In genomic region chr19:17931532-17932191, GRCh38 we compare ENCODE assay signal across 8 cellular contexts. TPM values are rescaled to one million over a fixed set of nuclear protein-coding genes. Genes with fewer than 3 reads are reported as not detected.
DNase-seq lines count a peak whose midpoint lies in the region; ATAC-seq and TF ChIP-seq lines count a peak whose summit lies in the region.

No MANE protein-coding gene starts in this region.

- peak overlapping the region; percentile 74 for H3K27ac Mint-ChIP-seq in neural progenitor cell

- H3K4me1 Mint-ChIP-seq in neural progenitor cell: peaks cover 13% of the 10 kb centered on the region

- H3K4me1 ChIP-seq in duodenal mucosa (ENCODE audit: control insufficient read depth in 1 of 2, insufficient read depth in 2 of 2, low read length in 2 of 2): peaks cover 7 to 20% of the 10 kb centered on the region in 2 donors
- peaks cover 8% of the 10 kb centered on the region for H3K4me1 ChIP-seq in neural progenitor cell

- H3K9ac ChIP-seq in duodenal mucosa (ENCODE audit: low read depth in 1 of 2, low read length in 2 of 2): peak overlapping the region; percentile 14 to 91
- H3K9ac ChIP-seq in neural progenitor cell: no peak overlapping the region

- TF ChIP-seq CTCF in neural progenitor cell (IDR thresholded peaks at IDR 0.05): no peak

- DNase-seq in Caki2 (ENCODE audit: low read depth) (peak; percentile 37), NCI-H1105 (lab: John Stamatoyannopoulos, UW) (peak; percentile 42), neural progenitor cell (ENCODE audit: low spot score) (peak; percentile 86), DMS53 treated with DMSO at 0.1 percent for 48 hours (lab: John Stamatoyannopoulos, UW; ENCODE audit: unreplicated experiment) (no peak)

- H3K27me3 ChIP-seq in duodenal mucosa (ENCODE audit: control insufficient read depth in 1 of 2, insufficient read depth in 2 of 2, low read length in 2 of 2) (peaks cover 4 to 6% of the 10 kb centered on the region in 2 donors), neural progenitor cell (no peaks in the 10 kb centered on the region)

- in situ Hi-C loops in Caki2 (cut with HindIII; ENCODE audit: low pct_unique_long_range_greater_than_20kb, low sequenced_read_pairs): no loop called here

- peaks cover 15% of the 10 kb centered on the region for H3K27me3 Mint-ChIP-seq in neural progenitor cell (ENCODE audit: insufficient read depth, low read depth)

- H3F3A ChIP-seq in neural progenitor cell (ENCODE audit: low read depth): peaks cover 13% of the 10 kb centered on the region

- H3K36me3 Mint-ChIP-seq in neural progenitor cell: no peaks in the 10 kb centered on the region

- ATAC-seq in GM21723 (IDR thresholded peaks at IDR 0.05; ENCODE audit: unreplicated experiment): no peak
- no peak for ATAC-seq in GM19395 (IDR thresholded peaks at IDR 0.05; ENCODE audit: unreplicated experiment)
- no peak for ATAC-seq in HG03159 (IDR thresholded peaks at IDR 0.05; ENCODE audit: unreplicated experiment)

- peaks cover 22% of the 10 kb centered on the region for H3K79me2 ChIP-seq in neural progenitor cell (ENCODE audit: low read depth)

- H4K20me1 ChIP-seq in neural progenitor cell (ENCODE audit: low read depth): no peaks in the 10 kb centered on the region

- H3K4me3 ChIP-seq in duodenal mucosa (ENCODE audit: low read depth in 1 of 2, low read length in 2 of 2) (peak overlapping the region; percentile 83 to 93), neural progenitor cell (peak overlapping the region; percentile 83)

- H3K27ac ChIP-seq in duodenal mucosa (ENCODE audit: low read depth, low read length) (no peak overlapping the region), neural progenitor cell (no peak overlapping the region)

- H2AFZ ChIP-seq in neural progenitor cell (replicated peaks): peak overlapping the region; percentile 83

- no peaks in the 10 kb centered on the region for H3K9me3 Mint-ChIP-seq in neural progenitor cell

- H3K36me3 ChIP-seq in duodenal mucosa (ENCODE audit: control insufficient read depth in 1 of 2, insufficient read depth in 2 of 2, low read length in 2 of 2): peaks cover 0 to 4% of the 10 kb centered on the region in 2 donors
- no peaks in the 10 kb centered on the region for H3K36me3 ChIP-seq in neural progenitor cell

- H3K9me3 ChIP-seq in duodenal mucosa (ENCODE audit: control insufficient read depth in 1 of 2, low read length in 2 of 2): no peaks in the 10 kb centered on the region
- H3K9me3 ChIP-seq in neural progenitor cell (ENCODE audit: low read depth): no peaks in the 10 kb centered on the region

- peak overlapping the region; percentile 93 for H3K4me3 Mint-ChIP-seq in neural progenitor cell

- H3K4me2 ChIP-seq in neural progenitor cell: peak overlapping the region; percentile 82

RNA-seq across cellular contexts. Expression of gene CCDC124, which starts 1.2 kb away (rescaled TPM):
- total RNA-seq in Caki2 (2014; rRNA removed; shearing (Covaris generic); ENCODE audit: low replicate concordance): 204 and 270 TPM in 2 replicates
- 23.3 and 54.9 TPM in 2 replicates for total RNA-seq in neural progenitor cell (ENCODE audit: low replicate concordance)

RNA-seq across cellular contexts. Expression of gene KCNN1, which starts 35.2 kb away (rescaled TPM):
- total RNA-seq in Caki2 (2014; rRNA removed; shearing (Covaris generic); ENCODE audit: low replicate concordance): not detected in 2 replicates
- 1.8 and 5.5 TPM in 2 replicates for total RNA-seq in neural progenitor cell (ENCODE audit: low replicate concordance)

RNA-seq across cellular contexts. Expression of gene SLC5A5, which starts 59.9 kb away (rescaled TPM):
- total RNA-seq in Caki2 (2014; rRNA removed; shearing (Covaris generic); ENCODE audit: low replicate concordance): not detected in 2 replicates
- 0.37 and 0.51 TPM in 2 replicates for total RNA-seq in neural progenitor cell (ENCODE audit: low replicate concordance)
